ENCODE assay signal across 32 cellular contexts in the genomic region with DNA sequence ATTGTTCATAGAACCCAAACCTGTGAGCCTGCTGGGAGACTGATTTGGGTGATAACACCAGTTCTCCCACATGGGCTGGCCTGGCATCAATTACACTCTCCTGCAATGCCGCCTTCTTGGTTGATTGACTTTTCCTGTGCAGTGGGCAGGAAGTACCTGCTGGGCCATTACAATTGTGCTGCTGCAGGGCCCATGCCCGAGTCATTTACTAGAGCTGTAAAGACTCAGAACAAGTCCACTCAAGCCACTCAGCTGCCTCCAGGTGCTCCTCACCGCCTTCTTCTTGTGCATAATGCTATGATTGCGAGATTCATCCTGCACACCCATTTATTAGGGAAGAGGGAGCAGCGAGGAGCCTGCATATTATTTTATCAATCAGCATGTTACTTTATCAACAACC.
"Had no signal": no experiment of that assay in that cellular context is flagged by ENCODE, and none has a peak within 500 bp of the region (broad histone marks: within the 10 kb centered on the region; RNA-seq: fewer than 3 reads in every experiment).

No MANE protein-coding gene starts in this region.

- H3K27ac Mint-ChIP-seq: activated CD4-positive, alpha-beta memory T cell treated with anti-CD3 and anti-CD28 coated beads for 36 hours; activated naive CD4-positive, alpha-beta T cell treated with anti-CD3 and anti-CD28 coated beads for 36 hours; activated naive CD8-positive, alpha-beta T cell treated with anti-CD3 and anti-CD28 coated beads for 36 hours; activated T-helper 1 cell treated with anti-CD3 and anti-CD28 coated beads, Interleukin-12 subunit alpha, Interleukin-12 subunit beta, Interleukin-2, Interleukin-4 antibody, amounts not matched to agents 30 ng/mL and 10 ng/mL and 1 ng/mL, durations not matched to agents 14 hours and 24 hours and 36 hours; nephron; stimulated activated effector memory CD8-positive, alpha-beta T cell treated with anti-CD3 and anti-CD28 coated beads, Interleukin-12 subunit alpha, Interleukin-12 subunit beta, amount 100 ng/mL, for 72 hours; stimulated activated naive CD8-positive, alpha-beta T cell treated with anti-CD3 and anti-CD28 coated beads, Interleukin-15, Interleukin-2, amounts not matched to agents 100 ng/mL and 50 ng/mL, for 24 hours; type B pancreatic cell had no signal

- H3K4me1 Mint-ChIP-seq: nephron; stimulated activated effector memory CD8-positive, alpha-beta T cell treated with anti-CD3 and anti-CD28 coated beads, Interleukin-12 subunit alpha, Interleukin-12 subunit beta, amount 100 ng/mL, for 72 hours had no signal

- H3K79me2 ChIP-seq: hepatocyte had no signal

- H3K36me3 ChIP-seq: adrenal gland, cardiac muscle cell, colonic mucosa, gastroesophageal sphincter, neutrophil, right lobe of liver, thoracic aorta, vagina had no signal

- H3K9me3 ChIP-seq: adrenal gland, colonic mucosa, neutrophil, right lobe of liver, thoracic aorta, vagina had no signal

- H3K27me3 ChIP-seq: adrenal gland, body of pancreas, colonic mucosa, neutrophil, right lobe of liver, vagina had no signal

- H3K4me3 Mint-ChIP-seq: activated CD4-positive, alpha-beta memory T cell treated with anti-CD3 and anti-CD28 coated beads for 36 hours; activated naive CD4-positive, alpha-beta T cell treated with anti-CD3 and anti-CD28 coated beads for 36 hours; activated naive CD8-positive, alpha-beta T cell treated with anti-CD3 and anti-CD28 coated beads for 36 hours; activated T-helper 1 cell treated with anti-CD3 and anti-CD28 coated beads, Interleukin-12 subunit alpha, Interleukin-12 subunit beta, Interleukin-2, Interleukin-4 antibody, amounts not matched to agents 30 ng/mL and 10 ng/mL and 1 ng/mL, durations not matched to agents 14 hours and 24 hours and 36 hours; nephron; stimulated activated effector memory CD8-positive, alpha-beta T cell treated with anti-CD3 and anti-CD28 coated beads, Interleukin-12 subunit alpha, Interleukin-12 subunit beta, amount 100 ng/mL, for 72 hours; stimulated activated naive CD8-positive, alpha-beta T cell treated with anti-CD3 and anti-CD28 coated beads, Interleukin-15, Interleukin-2, amounts not matched to agents 100 ng/mL and 50 ng/mL, for 24 hours; type B pancreatic cell had no signal

- H3K4me2 ChIP-seq: hepatocyte had no signal

- H3K4me1 ChIP-seq: adrenal gland, body of pancreas, colonic mucosa, gastroesophageal sphincter, right lobe of liver, vagina had no signal

- H3K36me3 Mint-ChIP-seq: activated CD4-positive, alpha-beta memory T cell treated with anti-CD3 and anti-CD28 coated beads for 36 hours; activated naive CD8-positive, alpha-beta T cell treated with anti-CD3 and anti-CD28 coated beads for 36 hours; stimulated activated effector memory CD8-positive, alpha-beta T cell treated with anti-CD3 and anti-CD28 coated beads, Interleukin-12 subunit alpha, Interleukin-12 subunit beta, amount 100 ng/mL, for 72 hours; type B pancreatic cell had no signal

- H3K27ac ChIP-seq: adrenal gland, body of pancreas, cardiac muscle cell, colonic mucosa, dorsolateral prefrontal cortex, gastroesophageal sphincter, hepatocyte, neutrophil, right lobe of liver, thoracic aorta, vagina, VCaP had no signal

- DNase-seq: activated CD4-positive, alpha-beta memory T cell treated with anti-CD3 and anti-CD28 coated beads for 36 hours; activated CD4-positive, alpha-beta T cell treated with anti-CD3 and anti-CD28 coated beads for 4 hours; activated CD8-positive, alpha-beta memory T cell treated with anti-CD3 and anti-CD28 coated beads, Interleukin-2, amount 50 U/mL, for 4 hours; activated effector memory CD4-positive, alpha-beta T cell treated with anti-CD3 and anti-CD28 coated beads, Interleukin-2, amount 50 U/mL, for 16 hours; activated naive CD4-positive, alpha-beta T cell treated with anti-CD3 and anti-CD28 coated beads for 36 hours; activated naive CD8-positive, alpha-beta T cell treated with anti-CD3 and anti-CD28 coated beads for 36 hours; activated T-cell treated with anti-CD3 and anti-CD28 coated beads, Interleukin-2, amount 50 U/mL, for 1 hour; adrenal gland; aorta; body of pancreas; cerebellar nuclear complex; colonic mucosa; dorsolateral prefrontal cortex; effector memory CD4-positive, alpha-beta T cell; erythroblast; islet precursor cell; mammary epithelial cell; right lobe of liver; stimulated activated CD4-positive, alpha-beta T cell treated with anti-CD3 and anti-CD28 coated beads, Interleukin-4, amount 100 ng/mL, for 24 hours; T-helper 9 cell had no signal

- ATAC-seq: body of pancreas; gastroesophageal sphincter; right lobe of liver; stimulated activated effector memory CD8-positive, alpha-beta T cell treated with anti-CD3 and anti-CD28 coated beads, Interleukin-12 subunit alpha, Interleukin-12 subunit beta, amount 100 ng/mL, for 72 hours had no signal

- H3K9me3 Mint-ChIP-seq: activated T-helper 1 cell treated with anti-CD3 and anti-CD28 coated beads, Interleukin-12 subunit alpha, Interleukin-12 subunit beta, Interleukin-2, Interleukin-4 antibody, amounts not matched to agents 30 ng/mL and 10 ng/mL and 1 ng/mL, durations not matched to agents 14 hours and 24 hours and 36 hours; stimulated activated naive CD8-positive, alpha-beta T cell treated with anti-CD3 and anti-CD28 coated beads, Interleukin-15, Interleukin-2, amounts not matched to agents 100 ng/mL and 50 ng/mL, for 24 hours had no signal

- H3K4me3 ChIP-seq: adrenal gland, body of pancreas, cardiac muscle cell, colonic mucosa, dorsolateral prefrontal cortex, gastroesophageal sphincter, hepatocyte, right lobe of liver, thoracic aorta, vagina had no signal

- H2AFZ ChIP-seq: hepatocyte had no signal

- H3K27me3 Mint-ChIP-seq: activated CD4-positive, alpha-beta memory T cell treated with anti-CD3 and anti-CD28 coated beads for 36 hours; activated naive CD8-positive, alpha-beta T cell treated with anti-CD3 and anti-CD28 coated beads for 36 hours; stimulated activated naive CD8-positive, alpha-beta T cell treated with anti-CD3 and anti-CD28 coated beads, Interleukin-15, Interleukin-2, amounts not matched to agents 100 ng/mL and 50 ng/mL, for 24 hours had no signal
